1 cellular context compared by ENCODE assay signal in the genomic region with DNA sequence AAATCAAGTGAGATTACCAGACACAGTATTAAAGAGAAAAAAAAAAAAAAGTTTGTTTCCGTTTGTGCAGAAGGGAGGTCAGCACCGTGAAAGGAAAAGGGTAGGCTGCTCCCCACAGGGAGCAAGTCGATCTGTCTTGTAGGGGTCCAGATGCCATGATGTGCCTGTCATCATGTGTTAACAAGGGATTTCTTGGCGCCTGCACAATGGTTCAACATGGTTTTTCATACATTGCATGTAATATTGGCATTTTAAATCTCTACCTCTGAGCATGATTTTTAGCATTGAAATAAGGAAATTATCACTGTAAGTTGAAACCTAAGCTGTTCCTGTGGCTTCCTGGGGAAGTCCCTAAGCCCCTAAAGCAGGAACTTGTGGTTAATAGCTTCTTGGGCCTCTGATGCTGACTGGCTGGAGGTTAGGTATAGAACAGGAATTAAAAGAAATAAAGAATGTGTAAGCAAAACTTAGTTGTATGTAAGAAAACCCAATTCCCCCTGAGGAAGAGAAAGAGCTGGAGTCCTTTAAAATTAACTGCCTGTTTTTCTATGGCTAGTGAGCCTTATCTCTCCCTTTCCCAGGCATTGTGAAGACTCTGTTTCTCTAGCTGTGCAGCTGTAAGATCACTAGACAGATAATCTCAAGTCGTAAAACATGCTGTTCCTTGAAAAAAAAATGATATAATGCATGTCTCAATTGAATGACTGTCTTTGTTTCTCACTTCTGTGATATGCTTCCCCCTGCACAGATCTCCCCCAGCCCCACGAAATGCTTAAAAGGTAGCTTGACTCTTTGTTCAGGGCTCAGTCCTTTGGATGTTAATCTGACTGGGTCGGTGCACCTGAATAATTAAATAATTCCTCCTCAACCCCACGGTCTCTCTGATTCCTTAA.
A peak's percentile ranks its signal among the peaks of the same experiment; 100 is the strongest.
TF ChIP-seq lines count a peak whose summit lies in the region.

No MANE protein-coding gene starts in this region.

TF ChIP-seq in K562, 482 proteins besides CTCF, POLR2A, EP300 and RAD21 (continued from another document):
- no peak for TF ChIP-seq RBM34 (IDR thresholded peaks at IDR 0.05; ENCODE audit: borderline replicate concordance, insufficient read depth, low read length)
- peak; percentile 42; the same call in 1 of the 2 replicates for TF ChIP-seq ESRRA (IDR thresholded peaks at IDR 0.05; ENCODE audit: borderline replicate concordance, low read depth)
- TF ChIP-seq SPI1 (IDR thresholded peaks at IDR 0.05; ENCODE audit: borderline replicate concordance, low read depth, low read length) = 0 out of 2 replicates have a peak, but pooled peaks have one; percentile 16
- TF ChIP-seq CBFA2T3 (IDR thresholded peaks at IDR 0.05) = peak; percentile 10; the same call in 1 of the 2 replicates
- no peak for TF ChIP-seq PBX2 (CRISPR knock-in tag; IDR thresholded peaks at IDR 0.05; ENCODE audit: low read depth)
- peak; percentile 40 for TF ChIP-seq PBX2 (tag; conservative IDR thresholded peaks at IDR 0.05; ENCODE audit: low read depth)
- no peak for TF ChIP-seq ZNF75A (CRISPR knock-in tag; IDR thresholded peaks at IDR 0.05)
- TF ChIP-seq SOX6 (IDR thresholded peaks at IDR 0.05) = peak; percentile 31; the same call in 1 of the 2 replicates
- TF ChIP-seq PYGO2 (tag; IDR thresholded peaks at IDR 0.05) = no peak
